Comparison of ENCODE assay signal across 1 cellular context in the genomic region with DNA sequence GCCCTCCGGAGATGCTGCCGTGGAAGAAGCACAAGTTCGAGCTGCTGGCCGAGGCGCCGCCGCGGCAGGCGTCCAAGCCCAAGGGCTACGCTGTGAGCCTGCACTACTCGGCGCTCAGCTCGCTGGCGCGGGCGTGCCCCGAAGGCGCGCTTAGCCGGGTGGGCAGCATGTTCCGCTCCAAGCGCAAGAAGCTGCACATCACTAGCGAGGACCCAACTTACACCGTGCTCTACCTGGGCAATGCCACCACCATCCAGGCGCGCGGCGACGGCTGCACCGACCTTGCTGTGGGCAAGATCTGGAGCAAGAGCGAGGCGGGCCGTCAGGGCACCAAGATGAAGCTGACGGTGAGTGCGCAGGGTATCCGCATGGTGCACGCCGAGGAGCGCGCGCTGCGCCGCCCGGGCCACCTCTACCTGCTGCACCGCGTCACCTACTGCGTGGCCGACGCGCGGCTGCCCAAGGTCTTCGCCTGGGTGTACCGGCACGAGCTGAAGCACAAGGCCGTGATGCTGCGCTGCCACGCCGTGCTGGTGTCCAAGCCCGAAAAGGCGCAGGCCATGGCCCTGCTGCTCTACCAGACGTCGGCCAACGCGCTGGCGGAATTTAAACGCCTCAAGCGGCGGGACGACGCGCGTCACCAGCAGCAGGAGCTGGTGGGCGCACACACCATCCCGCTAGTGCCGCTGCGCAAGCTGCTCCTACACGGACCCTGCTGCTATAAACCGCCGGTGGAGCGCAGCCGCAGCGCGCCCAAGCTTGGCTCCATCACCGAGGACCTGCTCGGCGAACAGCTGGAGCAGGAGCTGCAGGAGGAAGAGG.
TF ChIP-seq lines count a peak whose summit lies in the region.

No MANE protein-coding gene starts in this region.

TF ChIP-seq in WTC11, 78 proteins besides CTCF, POLR2A, EP300 and RAD21 (continued from another document):
- TF ChIP-seq, protein P1, sequence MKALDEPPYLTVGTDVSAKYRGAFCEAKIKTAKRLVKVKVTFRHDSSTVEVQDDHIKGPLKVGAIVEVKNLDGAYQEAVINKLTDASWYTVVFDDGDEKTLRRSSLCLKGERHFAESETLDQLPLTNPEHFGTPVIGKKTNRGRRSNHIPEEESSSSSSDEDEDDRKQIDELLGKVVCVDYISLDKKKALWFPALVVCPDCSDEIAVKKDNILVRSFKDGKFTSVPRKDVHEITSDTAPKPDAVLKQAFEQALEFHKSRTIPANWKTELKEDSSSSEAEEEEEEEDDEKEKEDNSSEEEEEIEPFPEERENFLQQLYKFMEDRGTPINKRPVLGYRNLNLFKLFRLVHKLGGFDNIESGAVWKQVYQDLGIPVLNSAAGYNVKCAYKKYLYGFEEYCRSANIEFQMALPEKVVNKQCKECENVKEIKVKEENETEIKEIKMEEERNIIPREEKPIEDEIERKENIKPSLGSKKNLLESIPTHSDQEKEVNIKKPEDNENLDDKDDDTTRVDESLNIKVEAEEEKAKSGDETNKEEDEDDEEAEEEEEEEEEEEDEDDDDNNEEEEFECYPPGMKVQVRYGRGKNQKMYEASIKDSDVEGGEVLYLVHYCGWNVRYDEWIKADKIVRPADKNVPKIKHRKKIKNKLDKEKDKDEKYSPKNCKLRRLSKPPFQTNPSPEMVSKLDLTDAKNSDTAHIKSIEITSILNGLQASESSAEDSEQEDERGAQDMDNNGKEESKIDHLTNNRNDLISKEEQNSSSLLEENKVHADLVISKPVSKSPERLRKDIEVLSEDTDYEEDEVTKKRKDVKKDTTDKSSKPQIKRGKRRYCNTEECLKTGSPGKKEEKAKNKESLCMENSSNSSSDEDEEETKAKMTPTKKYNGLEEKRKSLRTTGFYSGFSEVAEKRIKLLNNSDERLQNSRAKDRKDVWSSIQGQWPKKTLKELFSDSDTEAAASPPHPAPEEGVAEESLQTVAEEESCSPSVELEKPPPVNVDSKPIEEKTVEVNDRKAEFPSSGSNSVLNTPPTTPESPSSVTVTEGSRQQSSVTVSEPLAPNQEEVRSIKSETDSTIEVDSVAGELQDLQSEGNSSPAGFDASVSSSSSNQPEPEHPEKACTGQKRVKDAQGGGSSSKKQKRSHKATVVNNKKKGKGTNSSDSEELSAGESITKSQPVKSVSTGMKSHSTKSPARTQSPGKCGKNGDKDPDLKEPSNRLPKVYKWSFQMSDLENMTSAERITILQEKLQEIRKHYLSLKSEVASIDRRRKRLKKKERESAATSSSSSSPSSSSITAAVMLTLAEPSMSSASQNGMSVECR (CRISPR knock-in tag; IDR thresholded peaks at IDR 0.05; ENCODE audit: borderline replicate concordance), result peak; percentile 93
- peak; percentile 65; the same call in 1 of the 2 replicates for TF ChIP-seq ESRRA (CRISPR knock-in tag; IDR thresholded peaks at IDR 0.05; ENCODE audit: borderline replicate concordance)
- TF ChIP-seq, protein P2, sequence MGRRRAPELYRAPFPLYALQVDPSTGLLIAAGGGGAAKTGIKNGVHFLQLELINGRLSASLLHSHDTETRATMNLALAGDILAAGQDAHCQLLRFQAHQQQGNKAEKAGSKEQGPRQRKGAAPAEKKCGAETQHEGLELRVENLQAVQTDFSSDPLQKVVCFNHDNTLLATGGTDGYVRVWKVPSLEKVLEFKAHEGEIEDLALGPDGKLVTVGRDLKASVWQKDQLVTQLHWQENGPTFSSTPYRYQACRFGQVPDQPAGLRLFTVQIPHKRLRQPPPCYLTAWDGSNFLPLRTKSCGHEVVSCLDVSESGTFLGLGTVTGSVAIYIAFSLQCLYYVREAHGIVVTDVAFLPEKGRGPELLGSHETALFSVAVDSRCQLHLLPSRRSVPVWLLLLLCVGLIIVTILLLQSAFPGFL (CRISPR knock-in tag; IDR thresholded peaks at IDR 0.05; ENCODE audit: borderline replicate concordance), result no peak
- TF ChIP-seq CREB1 (CRISPR knock-in tag; IDR thresholded peaks at IDR 0.05), result 0 out of 2 replicates have a peak, but pooled peaks have one; percentile 18
- TF ChIP-seq ZNF263 (CRISPR knock-in tag; IDR thresholded peaks at IDR 0.05; ENCODE audit: low read depth), result peak; percentile 56; the same call in 1 of the 2 replicates
- TF ChIP-seq CDX4 (CRISPR knock-in tag; IDR thresholded peaks at IDR 0.05; ENCODE audit: borderline replicate concordance), result no peak
- peak; percentile 47; the same call in 1 of the 2 replicates for TF ChIP-seq CREM (CRISPR knock-in tag; IDR thresholded peaks at IDR 0.05)
- TF ChIP-seq TEAD1 (CRISPR knock-in tag; IDR thresholded peaks at IDR 0.05), result 0 out of 2 replicates have a peak, but pooled peaks have one; percentile 36
- TF ChIP-seq, protein P3, sequence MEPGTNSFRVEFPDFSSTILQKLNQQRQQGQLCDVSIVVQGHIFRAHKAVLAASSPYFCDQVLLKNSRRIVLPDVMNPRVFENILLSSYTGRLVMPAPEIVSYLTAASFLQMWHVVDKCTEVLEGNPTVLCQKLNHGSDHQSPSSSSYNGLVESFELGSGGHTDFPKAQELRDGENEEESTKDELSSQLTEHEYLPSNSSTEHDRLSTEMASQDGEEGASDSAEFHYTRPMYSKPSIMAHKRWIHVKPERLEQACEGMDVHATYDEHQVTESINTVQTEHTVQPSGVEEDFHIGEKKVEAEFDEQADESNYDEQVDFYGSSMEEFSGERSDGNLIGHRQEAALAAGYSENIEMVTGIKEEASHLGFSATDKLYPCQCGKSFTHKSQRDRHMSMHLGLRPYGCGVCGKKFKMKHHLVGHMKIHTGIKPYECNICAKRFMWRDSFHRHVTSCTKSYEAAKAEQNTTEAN (CRISPR knock-in tag; IDR thresholded peaks at IDR 0.05), result peak; percentile 33; the same call in 1 of the 2 replicates
- TF ChIP-seq ZNF317 (CRISPR knock-in tag; IDR thresholded peaks at IDR 0.05; ENCODE audit: borderline replicate concordance, low read depth), result no peak
- 0 out of 2 replicates have a peak, but pooled peaks have one; percentile 11 for TF ChIP-seq NR2C2 (CRISPR knock-in tag; IDR thresholded peaks at IDR 0.05)
- TF ChIP-seq FOXK1 (CRISPR knock-in tag; IDR thresholded peaks at IDR 0.05), result peak; percentile 59
- peak; percentile 75; the same call in 1 of the 2 replicates for TF ChIP-seq SMAD4 (CRISPR knock-in tag; IDR thresholded peaks at IDR 0.05)
